ENCODE assay signal across 9 cellular contexts in genomic region chr1:157193702-157194391, GRCh38. TPM values are rescaled to one million over a fixed set of nuclear protein-coding genes. Genes with fewer than 3 reads are reported as not detected.
A peak's percentile ranks its signal among the peaks of the same experiment; 100 is the strongest.
DNase-seq lines count a peak whose midpoint lies in the region; ATAC-seq, FAIRE-seq and TF ChIP-seq lines count a peak whose summit lies in the region.
"Had no signal": no experiment of that assay in that cellular context is flagged by ENCODE, and none has a peak within 500 bp of the region (broad histone marks: within the 10 kb centered on the region; RNA-seq: fewer than 3 reads in every experiment).

No MANE protein-coding gene starts in this region.

- H2AFZ ChIP-seq in GM12878 (ENCODE audit: control insufficient read depth, low read depth, low read length), result no peak overlapping the region

- no TSS peak for BruUV-seq in GM12878 (replicated peaks; lab: Mats Ljungman, UMichigan)

- intact Hi-C loops in GM12878 (cut with micrococcal nuclease; ENCODE audit: unreplicated experiment), result loop anchor here (1.0 to 5.0 kb wide), 3 partner anchors 23 to 295 kb away; no protein-coding TSS in a partner anchor

- peak; percentile 65 for TF ChIP-seq RAD21 in GM12878 (IDR thresholded peaks at IDR 0.05; ENCODE audit: insufficient read depth, low read depth, low read length)

- no peaks in the 10 kb centered on the region for H3K79me2 ChIP-seq in GM12878 (ENCODE audit: control insufficient read depth, insufficient read depth, low read length)

- H4K20me1 ChIP-seq in GM12878 (ENCODE audit: control insufficient read depth, insufficient read depth), result no peaks in the 10 kb centered on the region

- RAD21 ChIA-PET in GM12878 (lab: Charles Lee; ENCODE audit: unreplicated experiment), result interaction anchor here (1.5 to 4.3 kb wide), 4 partner anchors 12 to 23 kb away, joined by 5 to 23 read pairs (median 12); no protein-coding TSS in a partner anchor

- peak; percentile 60 for ATAC-seq in GM12878

- no peak for TF ChIP-seq POLR2A in GM12878 (IDR thresholded peaks at IDR 0.05; ENCODE audit: low read depth, low read length)

- DNase-seq in NK-92 treated with Interleukin-12 subunit alpha and Interleukin-12 subunit beta, amount 100 ng/mL, for 24 hours (lab: John Stamatoyannopoulos, UW), result peak; percentile 59
- DNase-seq in NK-92 (lab: John Stamatoyannopoulos, UW; ENCODE audit: unreplicated experiment) (no peak), NCI-H1417 (lab: John Stamatoyannopoulos, UW) (peak; percentile 59 to 92 (median 82)), T follicular helper cell (ENCODE audit: low read depth) (peak; percentile 9), GM12878 (ENCODE audit: low read depth, low spot score) (no peak), kidney tubule cell (ENCODE audit: low spot score) (peak; percentile 67), cortex of kidney (lab: John Stamatoyannopoulos, UW) (no peak)
- peak; percentile 7 to 27 (median 11) for DNase-seq in stimulated activated CD4-positive, alpha-beta T cell treated with anti-CD3 and anti-CD28 coated beads, TNF-alpha, amount 100 ng/mL, for 4 hours (ENCODE audit: low read depth in 3 of 3)

- SMC1A ChIA-PET in GM12878 (lab: Charles Lee; ENCODE audit: uncharacterized antibody, unreplicated experiment), result interaction anchor here (1.2 to 3.7 kb wide), 4 partner anchors 16 to 243 kb away, joined by 3 to 21 read pairs (median 12); no protein-coding TSS in a partner anchor

- CTCF ChIA-PET in GM12878 (lab: Yijun Ruan, JAX), result interaction anchor here (0.6 to 20.2 kb wide), 6 partner anchors 14 to 301 kb away, joined by 3 to 349 read pairs (median 5); no protein-coding TSS in a partner anchor

- in situ Hi-C loops in GM12878 (cut with MboI), result loop anchor here (5.0 kb wide), 2 partner anchors 173 to 298 kb away; no protein-coding TSS in a partner anchor

- no peak for TF ChIP-seq EP300 in GM12878 (IDR thresholded peaks at IDR 0.05; ENCODE audit: borderline replicate concordance in 1 of 2, control insufficient read depth in 1 of 2, low read depth in 2 of 2, low read length in 2 of 2)

- TF ChIP-seq CTCF in GM12878 (IDR thresholded peaks at IDR 0.05 in 2 of 3, conservative IDR thresholded peaks at IDR 0.05 in 1 of 3; ENCODE audit: control insufficient read depth in 2 of 3, extremely low read depth in 1 of 3, insufficient read depth in 1 of 3, low read depth in 3 of 3, low read length in 3 of 3), result peak; percentile 68 to 76 (median 75)

- H3K4me3 ChIP-seq in GM12878, result no peak overlapping the region
- H3K4me3 ChIP-seq: BLaER1 treated with 17β-estradiol and CSF1 and Interleukin-3, amounts not matched to agents 10 nM and 100 nM had no signal

- H3K36me3 ChIP-seq in GM12878 (ENCODE audit: control insufficient read depth in 2 of 2, insufficient read depth in 2 of 2, low read length in 1 of 2), result no peaks in the 10 kb centered on the region
- H3K36me3 ChIP-seq: BLaER1 treated with 17β-estradiol and CSF1 and Interleukin-3, amounts not matched to agents 10 nM and 100 nM had no signal

- peaks cover 8% of the 10 kb centered on the region; the same call in 1 of the 2 replicates for H3K4me1 ChIP-seq in GM12878 (ENCODE audit: control insufficient read depth, insufficient read depth, low read length)

- POLR2A ChIA-PET in GM12878 (lab: Charles Lee), result no interaction called here

- no peak for FAIRE-seq in GM12878 (lab: Jason Lieb, UNC)

- no peak overlapping the region for H3K27ac ChIP-seq in GM12878 (ENCODE audit: control insufficient read depth, insufficient read depth)
- H3K27ac ChIP-seq: BLaER1 treated with 17β-estradiol and CSF1 and Interleukin-3, amounts not matched to agents 10 nM and 100 nM had no signal

- H3K9me3 ChIP-seq in GM12878 (replicated peaks; ENCODE audit: control insufficient read depth, insufficient read depth, low read length), result no peaks in the 10 kb centered on the region
- H3K9me3 ChIP-seq: BLaER1 treated with 17β-estradiol and CSF1 and Interleukin-3, amounts not matched to agents 10 nM and 100 nM had no signal

- H3K4me2 ChIP-seq in GM12878 (ENCODE audit: control insufficient read depth, insufficient read depth), result no peak overlapping the region
- H3K4me2 ChIP-seq: BLaER1 treated with 17β-estradiol and CSF1 and Interleukin-3, amounts not matched to agents 10 nM and 100 nM had no signal

- no peak overlapping the region for H3K9ac ChIP-seq in GM12878 (ENCODE audit: control insufficient read depth, insufficient read depth, low read length)
- H3K9ac ChIP-seq: BLaER1 treated with 17β-estradiol and CSF1 and Interleukin-3, amounts not matched to agents 10 nM and 100 nM had no signal

- H3K27me3 ChIP-seq in GM12878 (replicated peaks in 1 of 2; ENCODE audit: control insufficient read depth in 2 of 2, insufficient read depth in 2 of 2, low read length in 1 of 2), result no peaks in the 10 kb centered on the region
- H3K27me3 ChIP-seq: BLaER1 treated with 17β-estradiol and CSF1 and Interleukin-3, amounts not matched to agents 10 nM and 100 nM had no signal

- WGBS in GM12878 (ENCODE audit: insufficient coverage, insufficient replicate concordance, low lambda C conversion rate, missing lambda C conversion rate), result 25% methylated on average over 20 of the region's 20 CpGs

TF ChIP-seq in GM12878, 131 proteins besides CTCF, POLR2A, EP300 and RAD21:
- TF ChIP-seq EED (IDR thresholded peaks at IDR 0.05; ENCODE audit: low read depth) (no peak), REST (IDR thresholded peaks at IDR 0.05; ENCODE audit: low read depth, low read length) (no peak), YY1 (IDR thresholded peaks at IDR 0.05; ENCODE audit: low read depth, low read length) (0 out of 2 replicates have a peak, but pooled peaks have one; percentile 50), NR2C2 (IDR thresholded peaks at IDR 0.05; ENCODE audit: borderline replicate concordance, control insufficient read depth, insufficient read length, low read depth) (no peak), STAT1 (conservative IDR thresholded peaks at IDR 0.05) (0 out of 2 replicates have a peak, but pooled peaks have one; percentile 22), RFX5 (IDR thresholded peaks at IDR 0.05; ENCODE audit: low read depth, low read length) (no peak), SMC3 (IDR thresholded peaks at IDR 0.05; ENCODE audit: borderline replicate concordance, low read length) (peak; percentile 70; the same call in 1 of the 2 replicates), NKRF (conservative IDR thresholded peaks at IDR 0.05) (no peak)
TF ChIP-seq in GM12878: peak in this region for 3.

RNA-seq across cellular contexts. Expression of gene ETV3, which starts 55.7 kb away (rescaled TPM):
- 47.0 and 52.6 TPM in 2 replicates for total RNA-seq in GM12878 (2013; cell fraction: nucleolus; rRNA removed)
- total RNA-seq in GM12878 (2014; rRNA removed) (6.9 and 7.9 TPM in 2 replicates), GM12878 (2014; rRNA removed; fragmentation: Illumina TruSeq; extraction: Trizol) (9.4 and 9.6 TPM in 2 replicates), GM12878 (2021) (13.8 and 15.8 TPM in 2 replicates)
- polyA plus RNA-seq in GM12878 (2011; ENCODE audit: low read depth), result 4.2 TPM
- polyA plus RNA-seq in GM12878 (2011; rRNA removed) (10.6 and 10.7 TPM in 2 replicates), GM12878 (2014; fragmentation: Illumina TruSeq; extraction: Trizol) (8.2 and 8.6 TPM in 2 replicates), GM12878 (2014; fragmentation: Nextera tagmentation; extraction: Ambion mirVana) (1 to 10 TPM; 1.7 to 2.9 TPM), GM12878 (2014; rRNA removed) (6.1 and 6.4 TPM in 2 replicates), GM12878 (2016; fragmentation: Nextera tagmentation; extraction: Ambion mirVana) (1 to 10 TPM; 3.6 to 4.6 TPM)
- 5.7 and 6.2 TPM in 2 replicates for polyA plus RNA-seq in GM12878 (2011; cell fraction: cytosol; rRNA removed)
- polyA plus RNA-seq in GM12878 (2011; cell fraction: nucleus; rRNA removed), result 10.2 and 11.6 TPM in 2 replicates
- 6.7 and 7.3 TPM in 2 replicates for polyA plus RNA-seq in GM12878 (2012)
- polyA minus RNA-seq in GM12878 (2011; rRNA and poly(A)+ RNA removed), result 22.7 and 23.6 TPM in 2 replicates
- polyA minus RNA-seq in GM12878 (2011; cell fraction: cytosol; rRNA and poly(A)+ RNA removed), result 6.9 and 10.4 TPM in 2 replicates
- polyA minus RNA-seq in GM12878 (2011; cell fraction: nucleus; rRNA and poly(A)+ RNA removed), result 15.6 and 26.3 TPM in 2 replicates

Comparison
In these comparisons a context has a peak if more than half of its experiments do, and no peak if none do; other contexts are left out.
1. DNase-seq: peak in NK-92 treated with Interleukin-12 subunit alpha and Interleukin-12 subunit beta, amount 100 ng/mL, for 24 hours (single experiment), NCI-H1417 (3 of 3), T follicular helper cell (single experiment), kidney tubule cell (single experiment) and stimulated activated CD4-positive, alpha-beta T cell treated with anti-CD3 and anti-CD28 coated beads, TNF-alpha, amount 100 ng/mL, for 4 hours (3 of 3); none in NK-92 (single experiment), GM12878 (single experiment) and cortex of kidney (single experiment).